ENCODE assay signal across 16 cellular contexts in genomic region chr4:154720123-154720522, GRCh38. TPM values are rescaled to one million over a fixed set of nuclear protein-coding genes. Genes with fewer than 3 reads are reported as not detected.
DNase-seq lines count a peak whose midpoint lies in the region; ATAC-seq and TF ChIP-seq lines count a peak whose summit lies in the region.
"Had no signal": no experiment of that assay in that cellular context is flagged by ENCODE, and none has a peak within 500 bp of the region (broad histone marks: within the 10 kb centered on the region; RNA-seq: fewer than 3 reads in every experiment).

No MANE protein-coding gene starts in this region.

- H3K36me3 ChIP-seq in OCI-LY7 (ENCODE audit: insufficient read depth, low read length), result no peaks in the 10 kb centered on the region
- H3K36me3 ChIP-seq: pancreas had no signal

- H3K9me3 ChIP-seq in OCI-LY7 (ENCODE audit: low read length), result no peaks in the 10 kb centered on the region
- H3K9me3 ChIP-seq: pancreas had no signal

- DNase-seq in activated CD4-positive, CD25-positive, alpha-beta regulatory T cell treated with anti-CD3 and anti-CD28 coated beads, Interleukin-2, amount 50 U/mL, for 72 hours, result no peak
- peak; percentile 75 for DNase-seq in kidney glomerular epithelial cell (lab: John Stamatoyannopoulos, UW)
- no peak for DNase-seq in NCI-H345 treated with DMSO at 0.1 percent for 48 hours (lab: John Stamatoyannopoulos, UW; ENCODE audit: unreplicated experiment)
- no peak for DNase-seq in OCI-LY7 (ENCODE audit: low spot score)
- DNase-seq in NCI-H226, result no peak
- DNase-seq: activated gamma-delta T cell; NCI-H1417; pancreas; PC-9; stimulated activated CD4-positive, alpha-beta T cell treated with anti-CD3 and anti-CD28 coated beads, Interleukin-2, amount 100 ng/mL, for 48 hours had no signal

- H4K20me1 ChIP-seq in OCI-LY7 (ENCODE audit: insufficient read depth, low read length), result no peaks in the 10 kb centered on the region

- no peaks in the 10 kb centered on the region for H3K4me1 ChIP-seq in OCI-LY7 (ENCODE audit: insufficient read depth, low read length, poor library complexity, severe bottlenecking)
- H3K4me1 ChIP-seq: pancreas had no signal

- intact Hi-C loops in OCI-LY7 (cut with micrococcal nuclease; ENCODE audit: unreplicated experiment), result no loop called here

- TF ChIP-seq CTCF in OCI-LY7 (conservative IDR thresholded peaks at IDR 0.05; ENCODE audit: low read length), result no peak

- H2AFZ ChIP-seq in OCI-LY7 (ENCODE audit: low read length), result no peak overlapping the region
- H2AFZ ChIP-seq: PC-9 had no signal

- no TSS peak for BruUV-seq in OCI-LY7 (replicated peaks; lab: Mats Ljungman, UMichigan)

- CTCF ChIA-PET in OCI-LY7 (lab: Charles Lee; ENCODE audit: unreplicated experiment), result no interaction called here

- no peaks in the 10 kb centered on the region for H3K9me2 ChIP-seq in OCI-LY7 (ENCODE audit: insufficient read depth, low read length)

- H3K4me3 ChIP-seq in OCI-LY7 (ENCODE audit: low read depth, low read length, poor library complexity, severe bottlenecking), result no peak overlapping the region
- H3K4me3 ChIP-seq: lung, pancreas, PC-9 had no signal

- ATAC-seq in activated CD4-positive, CD25-positive, alpha-beta regulatory T cell treated with anti-CD3 and anti-CD28 coated beads, Interleukin-2, amount 50 U/mL, for 24 hours, result peak; percentile 9 to 51
- ATAC-seq in HG02759 (IDR thresholded peaks at IDR 0.05; ENCODE audit: unreplicated experiment) (peak; percentile 74), HG03469 (IDR thresholded peaks at IDR 0.05; ENCODE audit: unreplicated experiment) (peak; percentile 83)
- ATAC-seq: pancreas had no signal

- H3K27ac ChIP-seq in OCI-LY7 (ENCODE audit: low read depth, low read length, poor library complexity, severe bottlenecking), result no peak overlapping the region
- H3K27ac ChIP-seq: pancreas, PC-9 had no signal

- H3K79me2 ChIP-seq in OCI-LY7 (ENCODE audit: insufficient read depth, low read depth, low read length), result no peaks in the 10 kb centered on the region

- POLR2A ChIA-PET in OCI-LY7 (lab: Charles Lee), result no interaction called here

- no peak overlapping the region for H3K4me2 ChIP-seq in OCI-LY7 (ENCODE audit: low read length)
- H3K4me2 ChIP-seq: PC-9 had no signal

RNA-seq across cellular contexts. Expression of gene LRAT, which starts 23.7 kb away (rescaled TPM):
- not detected in 2 replicates for total RNA-seq in OCI-LY7 (2014; rRNA removed; shearing (Covaris generic))
- total RNA-seq in OCI-LY7 (2022), result not detected in 2 replicates
- total RNA-seq: glomerular endothelial cell, subcutaneous adipose tissue had no signal

Comparison
In these comparisons a context has a peak if more than half of its experiments do, and no peak if none do; other contexts are left out.
1. ATAC-seq: peak in every context shown above with its lines; median percentile 83 in HG03469; 74 in HG02759; 30 in activated CD4-positive, CD25-positive, alpha-beta regulatory T cell treated with anti-CD3 and anti-CD28 coated beads, Interleukin-2, amount 50 U/mL, for 24 hours.